In the genomic region with DNA sequence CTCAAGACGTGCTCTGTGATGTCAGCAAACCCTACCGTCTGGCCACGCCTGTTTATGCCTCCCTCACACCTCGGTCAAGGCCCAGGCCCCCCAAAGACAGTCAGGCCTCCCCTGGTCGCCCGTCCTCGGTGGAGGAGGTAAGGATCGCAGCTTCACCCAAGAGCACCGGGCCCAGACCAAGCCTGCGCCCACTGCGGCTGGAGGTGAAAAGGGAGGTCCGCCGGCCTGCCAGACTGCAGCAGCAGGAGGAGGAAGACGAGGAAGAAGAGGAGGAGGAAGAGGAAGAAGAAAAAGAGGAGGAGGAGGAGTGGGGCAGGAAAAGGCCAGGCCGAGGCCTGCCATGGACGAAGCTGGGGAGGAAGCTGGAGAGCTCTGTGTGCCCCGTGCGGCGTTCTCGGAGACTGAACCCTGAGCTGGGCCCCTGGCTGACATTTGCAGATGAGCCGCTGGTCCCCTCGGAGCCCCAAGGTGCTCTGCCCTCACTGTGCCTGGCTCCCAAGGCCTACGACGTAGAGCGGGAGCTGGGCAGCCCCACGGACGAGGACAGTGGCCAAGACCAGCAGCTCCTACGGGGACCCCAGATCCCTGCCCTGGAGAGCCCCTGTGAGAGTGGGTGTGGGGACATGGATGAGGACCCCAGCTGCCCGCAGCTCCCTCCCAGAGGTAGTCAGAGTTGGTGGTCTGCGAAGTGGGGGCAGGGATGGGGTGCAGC, we compare ENCODE assay signal across 21 cellular contexts.
DNase-seq lines count a peak whose midpoint lies in the region; ATAC-seq, FAIRE-seq and TF ChIP-seq lines count a peak whose summit lies in the region.
"Had no signal": no experiment of that assay in that cellular context is flagged by ENCODE, and none has a peak within 500 bp of the region (broad histone marks: within the 10 kb centered on the region; RNA-seq: fewer than 3 reads in every experiment).

No MANE protein-coding gene starts in this region.

- TF ChIP-seq EP300 in K562 (IDR thresholded peaks at IDR 0.05; ENCODE audit: low read length): no peak
- TF ChIP-seq EP300 in SK-N-SH (IDR thresholded peaks at IDR 0.05; ENCODE audit: borderline replicate concordance in 1 of 2, low read depth in 1 of 2, low read length in 1 of 2): no peak

- CTCF ChIA-PET in HEK293 (lab: Yijun Ruan, JAX) (interaction anchor here (0.7 to 21.2 kb wide), 31 partner anchors 12 to 385 kb away, joined by 3 to 355 read pairs (median 8); a partner anchor contains a TSS), K562 (lab: Yijun Ruan, JAX; ENCODE audit: low intra/inter-chr PET ratio) (interaction anchor here (0.8 to 6.6 kb wide), 8 partner anchors 126 to 385 kb away, joined by 3 to 102 read pairs (median 4); no protein-coding TSS in a partner anchor), SK-N-SH (lab: Yijun Ruan, JAX) (interaction anchor here (1.1 to 32.2 kb wide), 41 partner anchors 9 to 602 kb away, joined by 3 to 730 read pairs (median 6); a partner anchor contains a TSS)
- CTCF ChIA-PET in activated CD4-positive, alpha-beta T cell treated with anti-CD3 and anti-CD28 coated beads for 36 hours (lab: Charles Lee): interaction anchor here (0.7 to 7.8 kb wide), 16 partner anchors 10 to 213 kb away, joined by 3 to 116 read pairs (median 4); a partner anchor contains a TSS

- no peaks in the 10 kb centered on the region for H3K79me1 ChIP-seq in neuronal stem cell (ENCODE audit: low read depth, low read length)

- no peak overlapping the region for H3K4me3 Mint-ChIP-seq in stimulated activated naive B cell treated with anti-CD40 and anti-IgM and Interleukin-4, amounts not matched to agents 10 μg/mL and 1 μg/mL and 100 μg/mL, for 72 hours
- H3K4me3 Mint-ChIP-seq in activated CD4-positive, alpha-beta T cell treated with anti-CD3 and anti-CD28 coated beads for 36 hours: no peak overlapping the region
- H3K4me3 Mint-ChIP-seq: CD14-positive monocyte; CD4-positive, alpha-beta T cell; CD8-positive, alpha-beta memory T cell had no signal

- H3K4me2 ChIP-seq in K562 (ENCODE audit: insufficient read depth, low read length) (no peak overlapping the region), neuronal stem cell (ENCODE audit: insufficient read depth, low read length, poor library complexity, severe bottlenecking) (no peak overlapping the region), SK-N-SH (no peak overlapping the region)
- H3K4me2 ChIP-seq: A549; BLaER1 treated with 17β-estradiol and CSF1 and Interleukin-3, amounts not matched to agents 10 nM and 100 nM had no signal

- H3K9me3 ChIP-seq in HEK293 (ENCODE audit: control insufficient read depth, insufficient read depth, low read depth, low read length): no peaks in the 10 kb centered on the region
- no peaks in the 10 kb centered on the region for H3K9me3 ChIP-seq in K562 (replicated peaks; ENCODE audit: control insufficient read depth, insufficient read depth, low read depth, low read length)
- H3K9me3 ChIP-seq in neuronal stem cell (replicated peaks in 1 of 2; ENCODE audit: control insufficient read depth in 2 of 2, insufficient read depth in 1 of 2, low read depth in 1 of 2, low read length in 2 of 2): no peaks in the 10 kb centered on the region
- no peaks in the 10 kb centered on the region for H3K9me3 ChIP-seq in SK-N-SH
- H3K9me3 ChIP-seq: A549; BE2C; BLaER1 treated with 17β-estradiol and CSF1 and Interleukin-3, amounts not matched to agents 10 nM and 100 nM had no signal

- peaks cover 19 to 34% of the 10 kb centered on the region in 2 donors for H3K36me3 Mint-ChIP-seq in stimulated activated naive B cell treated with anti-CD40 and anti-IgM and Interleukin-4, amounts not matched to agents 10 μg/mL and 1 μg/mL and 100 μg/mL, for 72 hours
- peaks cover 4% of the 10 kb centered on the region for H3K36me3 Mint-ChIP-seq in activated CD4-positive, alpha-beta T cell treated with anti-CD3 and anti-CD28 coated beads for 36 hours (ENCODE audit: low read depth)

- H2BK12ac ChIP-seq in neuronal stem cell (ENCODE audit: low read length): no peak overlapping the region

- no peak for FAIRE-seq in K562 (lab: Jason Lieb, UNC)
- FAIRE-seq: A549, D721Med, GM18507 had no signal

- H3K27ac Mint-ChIP-seq in stimulated activated naive B cell treated with anti-CD40 and anti-IgM and Interleukin-4, amounts not matched to agents 10 μg/mL and 1 μg/mL and 100 μg/mL, for 72 hours: peak overlapping the region; percentile 86
- H3K27ac Mint-ChIP-seq in activated CD4-positive, alpha-beta T cell treated with anti-CD3 and anti-CD28 coated beads for 36 hours: no peak overlapping the region
- H3K27ac Mint-ChIP-seq: CD4-positive, alpha-beta T cell had no signal

- H2BK15ac ChIP-seq in neuronal stem cell (ENCODE audit: low read length): no peak overlapping the region

- BruUV-seq in K562 (replicated peaks; lab: Mats Ljungman, UMichigan): no TSS peak

- peak overlapping the region; percentile 14 for H4K91ac ChIP-seq in neuronal stem cell (ENCODE audit: low read depth, low read length, poor library complexity)

- no peak overlapping the region for H3K4me3 ChIP-seq in HEK293 (ENCODE audit: low read depth, low read length)
- H3K4me3 ChIP-seq in K562: no peak overlapping the region
- H3K4me3 ChIP-seq in neuronal stem cell (ENCODE audit: low read length in 2 of 2): no peak overlapping the region
- no peak overlapping the region for H3K4me3 ChIP-seq in SK-N-SH (ENCODE audit: low read depth in 2 of 2, low read length in 1 of 2)
- H3K4me3 ChIP-seq: A549; BLaER1 treated with 17β-estradiol and CSF1 and Interleukin-3, amounts not matched to agents 10 nM and 100 nM; GM23248 had no signal

- 86% methylated on average over 15 of the region's 30 CpGs for WGBS in K562 (ENCODE audit: insufficient coverage, low coverage, missing lambda C conversion rate)
- no CpG with 5 or more reads among the region's 30 CpGs for WGBS in neuronal stem cell (ENCODE audit: extremely low coverage in 2 of 2, insufficient read length in 2 of 2, insufficient replicate concordance in 1 of 2), 2 donors
- WGBS in SK-N-SH (ENCODE audit: low lambda C conversion rate): 87% methylated on average over 24 of the region's 30 CpGs

- H3K9me3 Mint-ChIP-seq in stimulated activated naive B cell treated with anti-CD40 and anti-IgM and Interleukin-4, amounts not matched to agents 10 μg/mL and 1 μg/mL and 100 μg/mL, for 72 hours: no peaks in the 10 kb centered on the region
- H3K9me3 Mint-ChIP-seq in activated CD4-positive, alpha-beta T cell treated with anti-CD3 and anti-CD28 coated beads for 36 hours (ENCODE audit: low read depth): no peaks in the 10 kb centered on the region
- H3K9me3 Mint-ChIP-seq: CD14-positive monocyte; CD4-positive, alpha-beta T cell; CD8-positive, alpha-beta memory T cell had no signal

- H4K20me1 ChIP-seq in K562 (replicated peaks; ENCODE audit: control insufficient read depth, insufficient read depth, low read length) (peaks cover 6% of the 10 kb centered on the region; the same call in 1 of the 2 replicates), SK-N-SH (ENCODE audit: insufficient read depth) (no peaks in the 10 kb centered on the region)

- H2BK5ac ChIP-seq in neuronal stem cell (ENCODE audit: low read length): no peak overlapping the region

- in situ Hi-C loops in K562 (cut with MboI): no loop called here

- H2AK5ac ChIP-seq in neuronal stem cell (ENCODE audit: low read depth, low read length): no peak overlapping the region

- intact Hi-C loops in K562 (cut with micrococcal nuclease): loop anchor here (10.0 kb wide), 1 partner anchor 292 kb away; no protein-coding TSS in a partner anchor
- intact Hi-C loops in activated CD4-positive, alpha-beta T cell treated with anti-CD3 and anti-CD28 coated beads for 36 hours (cut with DNase I, micrococcal nuclease): no loop called here

- H2AFZ ChIP-seq in K562 (ENCODE audit: low read depth, low read length): no peak overlapping the region
- H2AFZ ChIP-seq in neuronal stem cell (ENCODE audit: low read length): peak overlapping the region; percentile 33
- no peak overlapping the region for H2AFZ ChIP-seq in SK-N-SH (ENCODE audit: low read depth)
- H2AFZ ChIP-seq: GM23248 had no signal

- POLR2A ChIA-PET in HEK293 (lab: Yijun Ruan, JAX): interaction anchor here (1.3 kb wide), 1 partner anchor 128 kb away, joined by 9 read pairs; a partner anchor contains a TSS
- POLR2A ChIA-PET in K562 (lab: Yijun Ruan, JAX): interaction anchor here (0.7 to 1.2 kb wide), 2 partner anchors 12 to 28 kb away, joined by 3 read pairs; no protein-coding TSS in a partner anchor
- POLR2A ChIA-PET in SK-N-SH (lab: Yijun Ruan, JAX): no interaction called here
- POLR2A ChIA-PET in activated CD4-positive, alpha-beta T cell treated with anti-CD3 and anti-CD28 coated beads for 36 hours (lab: Charles Lee): no interaction called here

- ATAC-seq in K562: no peak
- no peak for ATAC-seq in stimulated activated naive B cell treated with anti-CD40 and anti-IgM and Interleukin-4, amounts not matched to agents 10 μg/mL and 1 μg/mL and 100 μg/mL, for 72 hours (replicated peaks)
- ATAC-seq in activated CD4-positive, alpha-beta T cell treated with anti-CD3 and anti-CD28 coated beads for 36 hours: no peak

- no peak overlapping the region for H3K14ac ChIP-seq in neuronal stem cell (ENCODE audit: low read length)

- no peak overlapping the region for H3K18ac ChIP-seq in neuronal stem cell (ENCODE audit: low read length)

- no peak for TF ChIP-seq RAD21 in K562 (CRISPR knock-in tag; conservative IDR thresholded peaks at IDR 0.05 in 1 of 2, IDR thresholded peaks at IDR 0.05 in 1 of 2)
- TF ChIP-seq RAD21 in SK-N-SH (IDR thresholded peaks at IDR 0.05; ENCODE audit: low read length): no peak

- DNase-seq in K562 (ENCODE audit: extremely low read depth in 1 of 4, low spot score in 3 of 4) (no peak), neuronal stem cell (ENCODE audit: low spot score) (no peak), NCI-H748 treated with DMSO at 0.1 percent for 48 hours (lab: John Stamatoyannopoulos, UW) (no peak), SK-N-SH (no peak)
- no peak for DNase-seq in stimulated activated naive B cell treated with anti-CD40 and anti-IgM and Interleukin-4, amounts not matched to agents 10 μg/mL and 1 μg/mL and 100 μg/mL, for 72 hours
- no peak for DNase-seq in activated CD4-positive, alpha-beta T cell treated with anti-CD3 and anti-CD28 coated beads for 36 hours
- DNase-seq: ACHN; BE2C; CD8-positive, alpha-beta memory T cell; DMS79; EL; GDM1; GM23248; HCEC 1CT had no signal

- H3K9ac ChIP-seq in K562 (ENCODE audit: insufficient read depth in 1 of 2, low read depth in 2 of 2, low read length in 2 of 2) (no peak overlapping the region), neuronal stem cell (ENCODE audit: low read depth, low read length, poor library complexity) (no peak overlapping the region), SK-N-SH (no peak overlapping the region)
- H3K9ac ChIP-seq: BLaER1 treated with 17β-estradiol and CSF1 and Interleukin-3, amounts not matched to agents 10 nM and 100 nM; GM23248 had no signal

- H3K36me3 ChIP-seq in HEK293 (ENCODE audit: control insufficient read depth in 2 of 2, insufficient read depth in 1 of 2, low read length in 2 of 2) (peaks cover 0 to 15% of the 10 kb centered on the region in 2 experiments; a peak in 1 of 3 replicates), K562 (ENCODE audit: control insufficient read depth, insufficient read depth, low read length) (peaks cover 89% of the 10 kb centered on the region), neuronal stem cell (replicated peaks in 1 of 2; ENCODE audit: control insufficient read depth in 2 of 2, insufficient read depth in 2 of 2, low read length in 2 of 2) (no peaks in the 10 kb centered on the region), SK-N-SH (replicated peaks in 1 of 2; ENCODE audit: control insufficient read depth in 1 of 2, insufficient read depth in 2 of 2, low read length in 1 of 2) (no peaks in the 10 kb centered on the region)

- H3K27ac ChIP-seq in HEK293 (ENCODE audit: extremely low read depth, low read depth, low read length): no peak overlapping the region
- no peak overlapping the region for H3K27ac ChIP-seq in K562 (ENCODE audit: extremely low read depth, low read depth, low read length)
- no peak overlapping the region for H3K27ac ChIP-seq in neuronal stem cell (replicated peaks; ENCODE audit: low read length)
- no peak overlapping the region for H3K27ac ChIP-seq in SK-N-SH (ENCODE audit: low read depth in 2 of 2, low read length in 1 of 2)
- H3K27ac ChIP-seq: A549; BLaER1 treated with 17β-estradiol and CSF1 and Interleukin-3, amounts not matched to agents 10 nM and 100 nM; GM23248 had no signal

- H2BK120ac ChIP-seq in neuronal stem cell (ENCODE audit: low read depth, low read length): no peak overlapping the region

- H4K8ac ChIP-seq in neuronal stem cell (ENCODE audit: low read depth, low read length): no peak overlapping the region

- no peak for TF ChIP-seq POLR2A in K562 (conservative IDR thresholded peaks at IDR 0.05)

- H3K27me3 Mint-ChIP-seq in stimulated activated naive B cell treated with anti-CD40 and anti-IgM and Interleukin-4, amounts not matched to agents 10 μg/mL and 1 μg/mL and 100 μg/mL, for 72 hours: no peaks in the 10 kb centered on the region
- no peaks in the 10 kb centered on the region for H3K27me3 Mint-ChIP-seq in activated CD4-positive, alpha-beta T cell treated with anti-CD3 and anti-CD28 coated beads for 36 hours
- H3K27me3 Mint-ChIP-seq: CD4-positive, alpha-beta T cell; CD8-positive, alpha-beta memory T cell had no signal

- H3K9me2 ChIP-seq in SK-N-SH: no peaks in the 10 kb centered on the region

- H3K4ac ChIP-seq in neuronal stem cell (ENCODE audit: low read length): no peak overlapping the region

- no peak overlapping the region for H3K23ac ChIP-seq in neuronal stem cell (ENCODE audit: low read depth, low read length, poor library complexity)

- H3F3A ChIP-seq in SK-N-SH (replicated peaks; ENCODE audit: insufficient read depth): no peaks in the 10 kb centered on the region

- peaks cover 9 to 20% of the 10 kb centered on the region in 2 donors for H3K4me1 Mint-ChIP-seq in stimulated activated naive B cell treated with anti-CD40 and anti-IgM and Interleukin-4, amounts not matched to agents 10 μg/mL and 1 μg/mL and 100 μg/mL, for 72 hours
- peaks cover 7% of the 10 kb centered on the region for H3K4me1 Mint-ChIP-seq in activated CD4-positive, alpha-beta T cell treated with anti-CD3 and anti-CD28 coated beads for 36 hours

- TF ChIP-seq CTCF in HEK293 (tag by site-specific recombination; IDR thresholded peaks at IDR 0.05): no peak
- no peak for TF ChIP-seq CTCF in K562 (IDR thresholded peaks at IDR 0.05 in 2 of 3, conservative IDR thresholded peaks at IDR 0.05 in 1 of 3; ENCODE audit: insufficient read depth in 2 of 3, low read depth in 1 of 3, low read length in 3 of 3)
- TF ChIP-seq CTCF in SK-N-SH (IDR thresholded peaks at IDR 0.05): no peak

- H3K9me1 ChIP-seq in K562 (ENCODE audit: control insufficient read depth, insufficient read depth, low read length): no peaks in the 10 kb centered on the region

- H3K27me3 ChIP-seq in K562 (ENCODE audit: control insufficient read depth in 2 of 2, insufficient read depth in 2 of 2, low read length in 2 of 2) (no peaks in the 10 kb centered on the region), neuronal stem cell (ENCODE audit: control insufficient read depth in 3 of 3, insufficient read depth in 3 of 3, low read depth in 1 of 3, low read length in 3 of 3) (no peaks in the 10 kb centered on the region), SK-N-SH (ENCODE audit: insufficient read depth) (no peaks in the 10 kb centered on the region)
- H3K27me3 ChIP-seq: BE2C; BLaER1 treated with 17β-estradiol and CSF1 and Interleukin-3, amounts not matched to agents 10 nM and 100 nM had no signal

- H3K79me2 ChIP-seq in K562 (ENCODE audit: control insufficient read depth, insufficient read depth, low read length): peaks cover 8% of the 10 kb centered on the region; the same call in 1 of the 3 replicates
- H3K79me2 ChIP-seq in SK-N-SH (ENCODE audit: insufficient read depth): no peaks in the 10 kb centered on the region

- H3K4me1 ChIP-seq in HEK293 (ENCODE audit: control insufficient read depth, insufficient read depth, low read length): no peaks in the 10 kb centered on the region
- H3K4me1 ChIP-seq in K562 (replicated peaks in 1 of 2; ENCODE audit: control insufficient read depth in 2 of 2, insufficient read depth in 2 of 2, low read length in 2 of 2): peaks cover 0 to 2% of the 10 kb centered on the region in 2 experiments; a peak in 1 of 5 replicates
- no peaks in the 10 kb centered on the region for H3K4me1 ChIP-seq in neuronal stem cell (ENCODE audit: control insufficient read depth in 2 of 2, insufficient read depth in 1 of 2, low read depth in 1 of 2, low read length in 2 of 2)
- no peaks in the 10 kb centered on the region for H3K4me1 ChIP-seq in SK-N-SH (ENCODE audit: control insufficient read depth in 1 of 2, insufficient read depth in 2 of 2, low read depth in 1 of 2, low read length in 1 of 2)
- H3K4me1 ChIP-seq: BE2C had no signal

Comparison
In these comparisons a context has a peak if more than half of its experiments do, and no peak if none do; other contexts are left out.
1. POLR2A ChIA-PET loops: an anchor here in HEK293 (1.3 kb wide) and K562 (0.7 to 1.2 kb wide); none called in SK-N-SH and activated CD4-positive, alpha-beta T cell treated with anti-CD3 and anti-CD28 coated beads for 36 hours.